In the genomic region with DNA sequence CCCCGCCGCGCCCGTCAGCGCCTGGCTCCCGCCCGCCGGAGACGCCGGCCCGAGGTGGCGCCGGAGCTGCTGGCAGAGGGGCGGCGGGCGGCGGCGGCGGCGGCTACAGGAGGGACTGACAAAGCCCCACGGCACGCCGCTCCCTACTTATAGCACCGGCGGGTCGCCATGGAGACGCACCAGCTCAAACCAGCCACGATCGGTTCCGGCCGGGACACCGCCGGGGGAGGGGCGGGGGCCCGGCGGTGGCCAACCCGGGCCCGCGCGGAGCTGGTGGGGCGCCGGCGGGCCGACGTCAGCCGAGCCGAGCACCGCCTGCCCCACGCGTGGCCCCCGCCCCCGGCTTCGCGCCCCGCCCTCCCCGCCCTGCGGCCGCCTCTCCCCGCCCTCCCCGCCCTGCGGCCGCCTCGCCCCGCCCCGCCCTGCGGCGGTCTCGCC, we compare ENCODE assay signal across 8 cellular contexts. TPM values are rescaled to one million over a fixed set of nuclear protein-coding genes. Genes with fewer than 3 reads are reported as not detected.
DNase-seq lines count a peak whose midpoint lies in the region; ATAC-seq and TF ChIP-seq lines count a peak whose summit lies in the region.

A gene (minus strand): TSS at position 120 of the 438 bp plus-strand sequence. CDS start 3,295 bp downstream, outside the sequence.

- TF ChIP-seq CTCF in GM12875 (IDR thresholded peaks at IDR 0.05; ENCODE audit: borderline replicate concordance, insufficient read depth, low read depth, low read length) (no peak), cardiac muscle cell (IDR thresholded peaks at IDR 0.05; ENCODE audit: low read depth, low read length) (no peak), progenitor cell of endocrine pancreas (IDR thresholded peaks at IDR 0.05; ENCODE audit: unreplicated experiment) (no peak), upper lobe of right lung (IDR thresholded peaks at IDR 0.05) (no peak)

- H3K36me3 ChIP-seq in cardiac muscle cell (peaks cover 17% of the 10 kb centered on the region), upper lobe of right lung (peaks cover 19% of the 10 kb centered on the region)

- H3K4me1 ChIP-seq in cardiac muscle cell (ENCODE audit: low read depth) (peaks cover 11% of the 10 kb centered on the region), upper lobe of right lung (peaks cover 38% of the 10 kb centered on the region)

- ATAC-seq in HG02798 (IDR thresholded peaks at IDR 0.05; ENCODE audit: poor library complexity, unreplicated experiment) (peak; percentile 81), upper lobe of right lung (peak; percentile 89)

- no peaks in the 10 kb centered on the region for H3K9me3 ChIP-seq in cardiac muscle cell (ENCODE audit: low read depth)
- H3K9me3 ChIP-seq in upper lobe of right lung = no peaks in the 10 kb centered on the region

- H3K27me3 Mint-ChIP-seq in progenitor cell of endocrine pancreas = peaks cover 11% of the 10 kb centered on the region

- peak within 1 kb of the TSS; percentile 53 for H3K4me3 ChIP-seq in GM12875 (ENCODE audit: low read depth, low read length)
- H3K4me3 ChIP-seq in cardiac muscle cell = peak within 1 kb of the TSS; percentile 49
- H3K4me3 ChIP-seq in upper lobe of right lung = peak within 1 kb of the TSS; percentile 69

- H3K4me3 Mint-ChIP-seq in progenitor cell of endocrine pancreas (ENCODE audit: low read depth) = peak within 1 kb of the TSS; percentile 80

- H3K27ac ChIP-seq in cardiac muscle cell (peak within 1 kb of the TSS; percentile 92), upper lobe of right lung (peak within 1 kb of the TSS; percentile 92)

- no peaks in the 10 kb centered on the region for H3K9me3 Mint-ChIP-seq in progenitor cell of endocrine pancreas (ENCODE audit: low read depth)

- H3K36me3 Mint-ChIP-seq in progenitor cell of endocrine pancreas (ENCODE audit: insufficient read depth) = peaks cover 14% of the 10 kb centered on the region

- peak within 1 kb of the TSS; percentile 96 for H3K27ac Mint-ChIP-seq in progenitor cell of endocrine pancreas

- no peaks in the 10 kb centered on the region for H3K27me3 ChIP-seq in cardiac muscle cell
- no peaks in the 10 kb centered on the region for H3K27me3 ChIP-seq in upper lobe of right lung

- intact Hi-C loops in upper lobe of right lung (cut with DNase I) = no loop called here

- H3K4me1 Mint-ChIP-seq in progenitor cell of endocrine pancreas (ENCODE audit: low read depth) = peaks cover 15% of the 10 kb centered on the region

- DNase-seq in NCI-H1417 treated with DMSO at 0.1 percent for 48 hours (lab: John Stamatoyannopoulos, UW) = peak; percentile 91
- peak; percentile 79 to 88 for DNase-seq in SW 1271 (lab: John Stamatoyannopoulos, UW)
- peak; percentile 98 for DNase-seq in activated naive CD8-positive, alpha-beta T cell treated with anti-CD3 and anti-CD28 coated beads, Interleukin-2, amount 50 U/mL, for 16 hours (ENCODE audit: low read depth, low spot score)
- peak; percentile 95 to 96 for DNase-seq in cardiac muscle cell (ENCODE audit: low read depth in 1 of 2, low spot score in 1 of 2)
- DNase-seq in progenitor cell of endocrine pancreas (ENCODE audit: low spot score, unreplicated experiment) = peak; percentile 99
- DNase-seq in upper lobe of right lung = peak; percentile 99

RNA-seq across cellular contexts. Expression of the gene that starts here (rescaled TPM):
- total RNA-seq in cardiac muscle cell (129 and 165 TPM in 2 replicates), progenitor cell of endocrine pancreas (252 and 273 TPM in 2 replicates), upper lobe of right lung (50.9 TPM)
- 117 and 133 TPM in 2 replicates for polyA plus RNA-seq in cardiac muscle cell

Comparison
In these comparisons a context has a peak if more than half of its experiments do, and no peak if none do; other contexts are left out.
1. Peak in every context shown above with its lines: DNase-seq, ATAC-seq, H3K4me3 ChIP-seq and H3K27ac ChIP-seq.